In the genomic region with DNA sequence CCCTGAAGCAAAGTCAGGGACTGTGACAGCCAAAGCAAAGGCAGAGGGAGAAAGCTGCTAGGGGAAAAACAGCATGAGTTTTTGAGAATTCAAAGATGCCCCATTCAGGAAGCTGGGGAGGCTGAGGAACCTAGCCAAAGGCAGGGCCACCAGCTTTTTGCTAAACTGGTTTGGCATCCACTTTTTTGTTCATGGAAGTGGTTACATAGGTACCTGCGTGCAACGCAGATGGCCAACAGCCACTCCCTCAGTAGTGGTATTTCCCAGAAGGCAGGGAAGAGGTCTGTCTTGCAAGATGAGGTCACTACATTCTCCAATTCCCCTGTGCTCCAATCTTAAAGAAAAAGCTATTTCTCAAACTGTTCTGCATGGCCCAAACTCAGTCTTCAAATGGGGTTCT, we compare ENCODE assay signal across 19 cellular contexts. TPM values are rescaled to one million over a fixed set of nuclear protein-coding genes. Genes with fewer than 3 reads are reported as not detected.
DNase-seq lines count a peak whose midpoint lies in the region; ATAC-seq and TF ChIP-seq lines count a peak whose summit lies in the region.
"Had no signal": no experiment of that assay in that cellular context is flagged by ENCODE, and none has a peak within 500 bp of the region (broad histone marks: within the 10 kb centered on the region; RNA-seq: fewer than 3 reads in every experiment).

No MANE protein-coding gene starts in this region.

- dilution Hi-C loops in mammary epithelial cell (cut with HindIII; ENCODE audit: low sequenced_read_pairs): no loop called here

- DNase-seq in NCI-H748 (lab: John Stamatoyannopoulos, UW; ENCODE audit: unreplicated experiment): peak; percentile 19
- no peak for DNase-seq in NCI-H748 treated with DMSO at 0.1 percent for 48 hours (lab: John Stamatoyannopoulos, UW)
- peak; percentile 91 for DNase-seq in mammary epithelial cell
- no peak for DNase-seq in left lung
- peak; percentile 52 for DNase-seq in ureter (ENCODE audit: low spot score)
- no peak for DNase-seq in activated CD8-positive, alpha-beta memory T cell treated with anti-CD3 and anti-CD28 coated beads for 24 hours
- DNase-seq in AML-193 (lab: John Stamatoyannopoulos, UW): no peak
- DNase-seq: activated T-cell treated with anti-CD3 and anti-CD28 coated beads, Interleukin-2, amount 50 U/mL, for 72 hours; C1 segment of cervical spinal cord; foreskin fibroblast; MM.1S; NCI-H1694 treated with DMSO at 0.1 percent for 48 hours; NCI-H524; stimulated activated CD4-positive, alpha-beta T cell treated with anti-CD3 and anti-CD28 coated beads, Interleukin-4, amount 100 ng/mL, for 4 hours had no signal

- ATAC-seq in left lung (peak; percentile 79), GM18498 (IDR thresholded peaks at IDR 0.05; ENCODE audit: unreplicated experiment) (no peak)
- ATAC-seq: activated T-cell treated with anti-CD3 and anti-CD28 coated beads, Interleukin-2, amount 50 U/mL, for 72 hours; HCT116; WTC11 had no signal

- CTCF ChIA-PET in mammary epithelial cell (lab: Charles Lee; ENCODE audit: low non-redundant PET): no interaction called here

- H3K4me2 ChIP-seq in mammary epithelial cell (ENCODE audit: insufficient read depth, low read depth, low read length): peak overlapping the region; percentile 44

- peaks cover 18% of the 10 kb centered on the region for H3K4me1 ChIP-seq in mammary epithelial cell (ENCODE audit: insufficient read depth, low read length)
- H3K4me1 ChIP-seq in left lung: peaks cover 0 to 4% of the 10 kb centered on the region in 2 donors
- H3K4me1 ChIP-seq: SJSA1 had no signal

- H3K4me3 ChIP-seq in mammary epithelial cell (replicated peaks in 1 of 3; ENCODE audit: insufficient read depth in 1 of 3, low read depth in 2 of 3, low read length in 3 of 3) (no peak overlapping the region), left lung (no peak overlapping the region)
- H3K4me3 ChIP-seq: SJSA1 had no signal

- no peak for TF ChIP-seq CTCF in mammary epithelial cell (conservative IDR thresholded peaks at IDR 0.05 in 1 of 2, IDR thresholded peaks at IDR 0.05 in 1 of 2; ENCODE audit: extremely low read depth in 1 of 2, insufficient read depth in 1 of 2, low read depth in 1 of 2, low read length in 2 of 2)
- no peak for TF ChIP-seq CTCF in left lung (IDR thresholded peaks at IDR 0.05)

- intact Hi-C loops in mammary epithelial cell (cut with micrococcal nuclease): loop anchor here (2.0 kb wide), 1 partner anchor 29 kb away; no protein-coding TSS in a partner anchor
- intact Hi-C loops in left lung (cut with DNase I): no loop called here

- H3K36me3 ChIP-seq in mammary epithelial cell (ENCODE audit: insufficient read depth, low read length) (no peaks in the 10 kb centered on the region), left lung (no peaks in the 10 kb centered on the region)
- H3K36me3 ChIP-seq: SJSA1 had no signal

- in situ Hi-C loops in mammary epithelial cell (cut with MboI; ENCODE audit: low sequenced_read_pairs in 2 of 2): no loop called here

- H3K9me3 ChIP-seq in mammary epithelial cell (replicated peaks; ENCODE audit: insufficient read depth, low read length) (no peaks in the 10 kb centered on the region), left lung (no peaks in the 10 kb centered on the region)
- H3K9me3 ChIP-seq: SJSA1 had no signal

- WGBS in mammary epithelial cell (ENCODE audit: low coverage, missing lambda C conversion rate): 0% methylated on average over 1 of the region's 2 CpGs

- no TSS peak for BruUV-seq in mammary epithelial cell (replicated peaks; lab: Mats Ljungman, UMichigan)

- H4K20me1 ChIP-seq in mammary epithelial cell (ENCODE audit: insufficient read depth, low read length): no peaks in the 10 kb centered on the region

- H3K27ac ChIP-seq in mammary epithelial cell (ENCODE audit: insufficient read depth, low read depth, low read length): peak overlapping the region; percentile 14
- no peak overlapping the region for H3K27ac ChIP-seq in left lung
- H3K27ac ChIP-seq: SJSA1 had no signal

- no peak overlapping the region for H3K9ac ChIP-seq in mammary epithelial cell (ENCODE audit: insufficient read depth, low read length)

- H3K79me2 ChIP-seq in mammary epithelial cell (ENCODE audit: insufficient read depth, low read length): no peaks in the 10 kb centered on the region

- H3K27me3 ChIP-seq in mammary epithelial cell (ENCODE audit: insufficient read depth, low read length): no peaks in the 10 kb centered on the region
- H3K27me3 ChIP-seq in left lung: peaks cover 0 to 5% of the 10 kb centered on the region in 2 donors

- H2AFZ ChIP-seq in mammary epithelial cell (ENCODE audit: low read depth, low read length): peak overlapping the region; percentile 61

RNA-seq across cellular contexts. Expression of gene MYO5B, which starts 33.1 kb away (rescaled TPM):
- total RNA-seq in mammary epithelial cell (10 to 100 TPM; 29.8 to 31.7 TPM), left lung (10 to 100 TPM; 23.8 to 25.5 TPM), ureter (46.2 TPM)
- 13.1 TPM for polyA plus RNA-seq in mammary epithelial cell
- polyA minus RNA-seq in mammary epithelial cell: 43.7 TPM
- total RNA-seq: activated CD8-positive, alpha-beta memory T cell treated with anti-CD3 and anti-CD28 coated beads for 36 hours had no signal

Comparison
In these comparisons a context has a peak if more than half of its experiments do, and no peak if none do; other contexts are left out.
1. DNase-seq: peak in NCI-H748 (single experiment), mammary epithelial cell (single experiment) and ureter (single experiment); none in NCI-H748 treated with DMSO at 0.1 percent for 48 hours (single experiment), left lung (0 of 2), activated CD8-positive, alpha-beta memory T cell treated with anti-CD3 and anti-CD28 coated beads for 24 hours (single experiment) and AML-193 (0 of 2).